8 cellular contexts compared by ENCODE assay signal in the genomic region with DNA sequence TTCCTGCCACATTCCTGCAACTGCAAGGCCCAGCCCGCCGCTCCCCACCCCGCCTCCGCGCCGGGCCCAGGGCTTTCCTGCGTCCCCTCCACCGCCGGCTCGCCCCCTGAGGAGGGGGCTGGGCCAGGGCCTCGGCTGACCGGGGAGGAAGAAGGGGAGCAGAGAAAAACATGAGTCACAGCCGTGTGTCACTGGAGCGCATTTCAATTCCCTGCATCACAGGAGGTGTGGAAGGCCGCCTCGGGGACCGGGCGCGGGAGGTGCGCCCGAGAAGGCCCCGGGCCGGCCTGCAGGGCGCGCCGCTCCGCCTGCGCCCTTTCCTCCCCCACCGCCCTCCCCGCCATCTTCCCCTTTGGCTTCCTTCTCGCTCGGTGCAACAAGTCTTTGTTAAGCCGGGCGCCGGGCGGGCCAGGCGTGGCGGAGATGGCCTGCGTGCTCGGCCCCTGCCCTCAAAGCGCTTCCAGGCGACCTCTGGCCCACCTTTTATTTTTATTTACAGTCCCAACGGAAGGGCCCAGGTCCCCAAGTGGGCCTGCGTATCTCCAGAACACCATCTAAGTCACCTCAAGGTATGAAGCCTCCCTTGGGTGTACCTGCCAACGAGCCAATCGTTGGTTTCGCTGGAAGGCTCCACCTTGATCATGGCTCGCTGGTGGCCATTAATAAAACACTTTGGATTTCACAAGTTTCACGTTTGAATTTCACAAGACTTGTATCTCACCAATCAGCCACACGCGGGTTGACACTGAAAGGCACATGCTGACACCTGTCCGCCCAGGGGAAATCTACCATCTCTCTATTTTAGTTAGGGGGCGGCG. TPM values are rescaled to one million over a fixed set of nuclear protein-coding genes. Genes with fewer than 3 reads are reported as not detected.
A peak's percentile ranks its signal among the peaks of the same experiment; 100 is the strongest.
DNase-seq lines count a peak whose midpoint lies in the region; ATAC-seq and TF ChIP-seq lines count a peak whose summit lies in the region.

No MANE protein-coding gene starts in this region.

- peak overlapping the region; percentile 82 to 92 for H3K4me3 Mint-ChIP-seq in H9

- H3K27me3 ChIP-seq in H9 (ENCODE audit: insufficient read depth, low read length): no peaks in the 10 kb centered on the region

- H3K9me3 Mint-ChIP-seq in H9: no peaks in the 10 kb centered on the region; a peak in 1 of 5 replicates

- no peak overlapping the region; the same call in 1 of the 2 replicates for H2BK15ac ChIP-seq in H9 (ENCODE audit: low read depth, low read length)

- H2BK120ac ChIP-seq in H9 (ENCODE audit: low read depth, low read length, poor library complexity, severe bottlenecking): peak overlapping the region; percentile 66

- H3K79me2 ChIP-seq in H9 (ENCODE audit: insufficient read depth, low read length): peaks cover 30% of the 10 kb centered on the region; the same call in 1 of the 2 replicates

- WGBS in H9 (ENCODE audit: extremely low coverage, insufficient read length, low lambda C conversion rate): no CpG with 5 or more reads among the region's 54 CpGs

- H3K23ac ChIP-seq in H9 (ENCODE audit: insufficient read length, low read depth, low read length): no peak overlapping the region

- H4K20me1 ChIP-seq in H9 (ENCODE audit: control insufficient read depth, insufficient read depth, insufficient read length): no peaks in the 10 kb centered on the region

- peak overlapping the region; percentile 46 for H4K91ac ChIP-seq in H9 (ENCODE audit: insufficient read length, low read depth, low read length)

- H3K36me3 Mint-ChIP-seq in H9 (ENCODE audit: insufficient read depth in 1 of 3, low read depth in 3 of 3): peaks cover 23 to 27% (median 26%) of the 10 kb centered on the region in 3 experiments

- POLR2A ChIA-PET in RWPE1 (lab: Yijun Ruan, JAX; ENCODE audit: low non-redundant PET): interaction anchor here (0.5 to 1.3 kb wide), 4 partner anchors 9 to 159 kb away, joined by 3 to 13 read pairs (median 4); no protein-coding TSS in a partner anchor

- no peak overlapping the region for H3K56ac ChIP-seq in H9 (ENCODE audit: insufficient read length, low read depth, low read length)

- H2BK5ac ChIP-seq in H9 (ENCODE audit: insufficient read length, low read length): peak overlapping the region; percentile 55

- H3K9me3 ChIP-seq in H9 (ENCODE audit: control insufficient read depth, low read depth, low read length): no peaks in the 10 kb centered on the region

- peak overlapping the region; percentile 87 for H3K4me2 ChIP-seq in H9 (ENCODE audit: insufficient read depth, insufficient read length, low read length)

- H3K4ac ChIP-seq in H9 (ENCODE audit: low read depth, low read length): peak overlapping the region; percentile 26; the same call in 1 of the 2 replicates

- H3K18ac ChIP-seq in H9 (ENCODE audit: insufficient read length, low read depth, low read length): peak overlapping the region; percentile 79

- CTCF ChIA-PET in RWPE1 (lab: Yijun Ruan, JAX): interaction anchor here (0.6 to 1.4 kb wide), 4 partner anchors 39 to 1834 kb away, joined by 3 to 7 read pairs (median 5); no protein-coding TSS in a partner anchor

- H3K79me1 ChIP-seq in H9 (ENCODE audit: insufficient read depth, low read depth, low read length, poor library complexity, severe bottlenecking): peaks cover 3% of the 10 kb centered on the region

- H3T11ph ChIP-seq in H9 (ENCODE audit: low read length): no peak overlapping the region

- H2BK20ac ChIP-seq in H9 (ENCODE audit: low read depth, low read length, poor library complexity, severe bottlenecking): no peak overlapping the region

- peak overlapping the region; percentile 88 for H3K14ac ChIP-seq in H9 (ENCODE audit: insufficient read depth, low read length)

- no peak overlapping the region for H2AFZ ChIP-seq in H9 (ENCODE audit: low read length)

- no peaks in the 10 kb centered on the region for H3K27me3 Mint-ChIP-seq in H9 (ENCODE audit: low read depth)

- H2BK12ac ChIP-seq in H9 (ENCODE audit: insufficient read length, low read depth, low read length): no peak overlapping the region

- no peak overlapping the region for H4K8ac ChIP-seq in H9 (replicated peaks; ENCODE audit: insufficient read length, low read depth, low read length)

- H3K4me1 ChIP-seq in H9 (ENCODE audit: insufficient read depth, low read length): peaks cover 13% of the 10 kb centered on the region

- no peak overlapping the region for H2AK5ac ChIP-seq in H9 (ENCODE audit: insufficient read length, low read length)

- intact Hi-C loops in left ventricle myocardium superior (cut with micrococcal nuclease): no loop called here
- intact Hi-C loops in sciatic nerve (cut with DNase I): no loop called here

- peak overlapping the region; percentile 92 for H3K9ac ChIP-seq in H9 (ENCODE audit: extremely low read depth, insufficient read length, low read length)

- H3K27ac Mint-ChIP-seq in H9: peak overlapping the region; percentile 98 to 100 (median 99)

- ATAC-seq in left ventricle myocardium superior: peak; percentile 32
- ATAC-seq in sciatic nerve: peak; percentile 40
- no peak for ATAC-seq in HG03039 (IDR thresholded peaks at IDR 0.05; ENCODE audit: unreplicated experiment)

- peaks cover 21 to 49% of the 10 kb centered on the region in 2 experiments for H3K4me1 Mint-ChIP-seq in H9

- TF ChIP-seq CTCF in H9 (conservative IDR thresholded peaks at IDR 0.05): no peak
- no peak for TF ChIP-seq CTCF in RWPE1 (conservative IDR thresholded peaks at IDR 0.05; ENCODE audit: low read depth)

- peak overlapping the region; percentile 26 for H4K5ac ChIP-seq in H9 (ENCODE audit: insufficient read length, low read depth, low read length)

- H3K27ac ChIP-seq in H9 (ENCODE audit: insufficient read length, low read depth, low read length) (peak overlapping the region; percentile 95), RWPE1 (peak overlapping the region; percentile 88)

- DNase-seq in D341Med (ENCODE audit: low spot score) (peak; percentile 31), H9 (no peak), RWPE1 (ENCODE audit: low spot score) (peak; percentile 80), left ventricle myocardium superior (peak; percentile 72), sciatic nerve (ENCODE audit: low spot score) (no peak), NOMO-1 (lab: John Stamatoyannopoulos, UW; ENCODE audit: unreplicated experiment in 2 of 2) (no peak)
- DNase-seq in activated naive CD8-positive, alpha-beta T cell treated with anti-CD3 and anti-CD28 coated beads, Interleukin-2, amount 50 U/mL, for 16 hours (ENCODE audit: low read depth, low spot score): peak; percentile 33

- peaks cover 16% of the 10 kb centered on the region for H3K23me2 ChIP-seq in H9 (ENCODE audit: insufficient read length, low read depth, low read length, poor library complexity, severe bottlenecking)

RNA-seq across cellular contexts. Expression of a gene that starts 0.9 kb away (rescaled TPM):
- total RNA-seq in H9 (2021): 2,116 and 2,191 TPM in 2 replicates
- 51.9 TPM for total RNA-seq in left ventricle myocardium superior
- total RNA-seq in sciatic nerve: 29.0 TPM

RNA-seq across cellular contexts. Expression of a gene that starts 13.0 kb away (rescaled TPM):
- total RNA-seq in H9 (2021): 5.1 and 5.4 TPM in 2 replicates
- total RNA-seq in left ventricle myocardium superior: 19.7 TPM
- 31.6 TPM for total RNA-seq in sciatic nerve

Comparison
In these comparisons a context has a peak if more than half of its experiments do, and no peak if none do; other contexts are left out.
1. DNase-seq: peak in D341Med (single experiment), RWPE1 (single experiment), activated naive CD8-positive, alpha-beta T cell treated with anti-CD3 and anti-CD28 coated beads, Interleukin-2, amount 50 U/mL, for 16 hours (single experiment) and left ventricle myocardium superior (single experiment); none in H9 (single experiment), sciatic nerve (single experiment) and NOMO-1 (0 of 2).
2. RNA of a gene that starts 0.9 kb away (total RNA-seq): 2,116 to 2,191 TPM in H9; 51.9 TPM in left ventricle myocardium superior (single experiment) and 29.0 TPM in sciatic nerve (single experiment); every median in the first group is over 10 times any median in the second.